ENCODE assay signal across 8 cellular contexts in genomic region chr1:20633190-20634064, GRCh38. TPM values are rescaled to one million over a fixed set of nuclear protein-coding genes. Genes with fewer than 3 reads are reported as not detected.
DNase-seq lines count a peak whose midpoint lies in the region; ATAC-seq, FAIRE-seq and TF ChIP-seq lines count a peak whose summit lies in the region.

TSS of gene PINK1 (plus strand) at chr1:20633458. CDS start at chr1:20633549, 91 bp downstream.

- peak; percentile 82 for FAIRE-seq in GM12892 (lab: Jason Lieb, UNC)

- no peak for TF ChIP-seq POLR2A in GM12892 (IDR thresholded peaks at IDR 0.05; ENCODE audit: low read depth, low read length)

- DNase-seq in GM12892 (ENCODE audit: insufficient read length) (peak; percentile 76), NCI-H460 (ENCODE audit: extremely low read depth, low read depth) (peak; percentile 47), left lobe of liver (ENCODE audit: low spot score) (peak; percentile 93)
- DNase-seq in activated CD4-positive, alpha-beta T cell treated with anti-CD3 and anti-CD28 coated beads, Interleukin-2, amount 50 U/mL, for 24 hours (ENCODE audit: low read depth in 1 of 2, low spot score in 1 of 2): peak; percentile 75 to 94
- peak; percentile 84 to 89 for DNase-seq in stimulated activated CD4-positive, alpha-beta T cell treated with anti-CD3 and anti-CD28 coated beads, Interleukin-2, amount 100 ng/mL, for 24 hours

- peaks cover 22% of the 10 kb centered on the region for H3K36me3 Mint-ChIP-seq in dendritic cell treated with granulocyte-macrophage colony-stimulating factor and Interleukin-4, amounts not matched to agents 40 ng/mL and 50 ng/mL, for 4 days (ENCODE audit: low read depth)

- H3K4me1 Mint-ChIP-seq in dendritic cell treated with granulocyte-macrophage colony-stimulating factor and Interleukin-4, amounts not matched to agents 40 ng/mL and 50 ng/mL, for 4 days (ENCODE audit: low read depth): peaks cover 9% of the 10 kb centered on the region

- ATAC-seq in HG03097 (IDR thresholded peaks at IDR 0.05; ENCODE audit: low FRiP score, unreplicated experiment): peak; percentile 39
- ATAC-seq in left lobe of liver: peak; percentile 89
- ATAC-seq in HG03108 (IDR thresholded peaks at IDR 0.05; ENCODE audit: unreplicated experiment): no peak

- peaks cover 4% of the 10 kb centered on the region for H3K27me3 Mint-ChIP-seq in dendritic cell treated with granulocyte-macrophage colony-stimulating factor and Interleukin-4, amounts not matched to agents 40 ng/mL and 50 ng/mL, for 4 days

- intact Hi-C loops in dendritic cell treated with granulocyte-macrophage colony-stimulating factor and Interleukin-4, amounts not matched to agents 40 ng/mL and 50 ng/mL, for 4 days (cut with micrococcal nuclease): loop anchor here (1.0 kb wide), 1 partner anchor 58 kb away; no protein-coding TSS in a partner anchor

- H3K4me3 Mint-ChIP-seq in dendritic cell treated with granulocyte-macrophage colony-stimulating factor and Interleukin-4, amounts not matched to agents 40 ng/mL and 50 ng/mL, for 4 days: peak within 1 kb of the TSS; percentile 81

- H3K9me3 Mint-ChIP-seq in dendritic cell treated with granulocyte-macrophage colony-stimulating factor and Interleukin-4, amounts not matched to agents 40 ng/mL and 50 ng/mL, for 4 days: peaks cover 8% of the 10 kb centered on the region

- peak within 1 kb of the TSS; percentile 67 for H3K27ac Mint-ChIP-seq in dendritic cell treated with granulocyte-macrophage colony-stimulating factor and Interleukin-4, amounts not matched to agents 40 ng/mL and 50 ng/mL, for 4 days

RNA-seq across cellular contexts. Expression of gene PINK1, which starts in this region (rescaled TPM):
- polyA plus RNA-seq in GM12892 (2012; ENCODE audit: missing spikeins): 1.7 TPM
- 6.1 and 6.7 TPM in 2 replicates for total RNA-seq in NCI-H460 (2014; rRNA removed; shearing (Covaris generic))
- 5.2 and 5.6 TPM in 2 replicates for polyA plus RNA-seq in NCI-H460 (2014; cell fraction: nucleus; rRNA removed)
- total RNA-seq in left lobe of liver: 90.5 TPM

Comparison
In these comparisons a context has a peak if more than half of its experiments do, and no peak if none do; other contexts are left out.
1. RNA of gene PINK1 (total RNA-seq): 90.5 TPM in left lobe of liver (single experiment); 6.1 to 6.7 TPM in NCI-H460; every median in the first group is over 10 times any median in the second.
2. Peak in every context shown above with its lines, with median percentiles within 50 percentile points of each other: DNase-seq.